ENCODE assay signal across 1 cellular context in the genomic region with DNA sequence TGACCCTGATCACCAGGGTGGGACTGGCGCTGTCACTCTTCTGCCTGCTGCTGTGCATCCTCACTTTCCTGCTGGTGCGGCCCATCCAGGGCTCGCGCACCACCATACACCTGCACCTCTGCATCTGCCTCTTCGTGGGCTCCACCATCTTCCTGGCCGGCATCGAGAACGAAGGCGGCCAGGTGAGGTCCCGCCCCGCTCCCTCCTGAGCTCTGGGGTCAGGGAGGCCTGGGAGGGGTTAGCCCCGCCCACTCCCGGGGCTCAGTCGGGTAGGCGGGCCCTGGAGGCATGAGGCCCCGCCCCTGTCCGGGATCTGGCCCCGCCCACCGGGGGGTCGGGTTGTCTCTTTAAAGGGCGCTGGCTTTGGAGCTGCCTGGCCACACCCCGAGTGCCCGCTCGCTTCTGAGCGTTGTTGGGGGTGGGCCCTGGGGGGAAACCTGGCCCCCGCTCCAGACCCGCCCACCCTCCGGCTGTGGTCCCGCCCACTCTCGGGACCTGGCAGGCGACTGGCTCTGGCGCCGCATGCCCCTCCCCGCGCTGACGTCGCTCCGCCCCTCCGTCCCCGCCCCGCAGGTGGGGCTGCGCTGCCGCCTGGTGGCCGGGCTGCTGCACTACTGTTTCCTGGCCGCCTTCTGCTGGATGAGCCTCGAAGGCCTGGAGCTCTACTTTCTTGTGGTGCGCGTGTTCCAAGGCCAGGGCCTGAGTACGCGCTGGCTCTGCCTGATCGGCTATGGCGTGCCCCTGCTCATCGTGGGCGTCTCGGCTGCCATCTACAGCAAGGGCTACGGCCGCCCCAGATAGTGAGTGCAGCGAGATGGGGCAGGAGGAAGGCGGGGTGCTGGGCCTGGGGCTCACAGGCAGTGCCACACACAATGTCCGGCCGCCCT.
A peak's percentile ranks its signal among the peaks of the same experiment; 100 is the strongest.
TF ChIP-seq lines count a peak whose summit lies in the region.

No MANE protein-coding gene starts in this region.

TF ChIP-seq in GM23338, 12 proteins besides CTCF, POLR2A, EP300 and RAD21:
- no peak for TF ChIP-seq REST (IDR thresholded peaks at IDR 0.05; ENCODE audit: unreplicated experiment)
- TF ChIP-seq POLR2AphosphoS5 (IDR thresholded peaks at IDR 0.05; ENCODE audit: low read depth): peak; percentile 82
- TF ChIP-seq CREB1 (CRISPR knock-in tag; IDR thresholded peaks at IDR 0.05; ENCODE audit: low read depth): peak; percentile 77
TF ChIP-seq in GM23338: peak in this region for 2.
